ENCODE assay signal across 8 cellular contexts in the genomic region with DNA sequence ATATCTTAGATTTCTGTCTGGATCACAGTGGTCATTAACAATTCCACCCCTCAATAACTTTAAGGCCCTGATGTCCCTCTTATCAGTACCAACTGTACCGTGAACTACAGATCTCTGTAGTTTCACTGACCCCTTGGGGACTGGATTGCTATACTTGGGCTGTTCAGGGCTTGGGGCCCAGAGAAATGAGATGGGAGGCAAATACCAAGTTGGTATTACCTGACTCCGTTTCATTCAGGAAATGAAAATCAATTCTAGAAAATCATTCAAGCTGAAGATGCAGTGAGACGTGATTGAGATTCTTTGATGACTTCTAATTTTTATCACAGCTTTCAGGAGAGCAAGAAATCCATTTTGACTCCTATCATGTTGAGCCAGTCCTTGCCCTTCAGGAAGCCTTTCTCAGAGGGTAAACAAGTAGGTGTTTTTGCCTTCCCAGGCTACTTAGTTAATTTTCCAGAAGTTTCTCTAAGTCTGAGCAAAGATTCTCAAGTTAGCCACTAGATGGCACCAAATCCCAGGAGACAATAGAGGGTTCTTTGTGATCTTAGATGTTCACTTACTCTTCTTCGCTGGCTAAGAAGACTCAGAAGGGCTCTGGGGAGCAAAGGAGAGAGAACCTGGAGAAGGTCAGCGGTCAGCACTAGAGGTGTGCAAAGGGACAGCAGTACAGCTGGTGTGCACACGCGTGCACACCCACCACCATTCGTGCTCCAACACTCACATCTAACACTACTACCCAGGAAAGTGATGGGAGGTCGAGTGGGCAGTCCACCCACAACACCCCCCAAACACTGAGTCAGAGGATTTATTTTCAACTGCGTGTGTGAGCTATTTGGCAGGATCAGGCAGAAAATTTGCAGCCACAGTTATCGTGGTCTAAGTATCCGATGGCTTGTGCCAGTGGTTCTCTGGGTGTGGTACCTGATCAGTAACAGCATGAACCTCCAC. TPM values are rescaled to one million over a fixed set of nuclear protein-coding genes. Genes with fewer than 3 reads are reported as not detected.
A peak's percentile ranks its signal among the peaks of the same experiment; 100 is the strongest.
DNase-seq lines count a peak whose midpoint lies in the region; ATAC-seq, FAIRE-seq and TF ChIP-seq lines count a peak whose summit lies in the region.

No MANE protein-coding gene starts in this region.

- H3K4me1 ChIP-seq in mammary epithelial cell (ENCODE audit: insufficient read depth, low read length), result peaks cover 3% of the 10 kb centered on the region
- peaks cover 3 to 6% of the 10 kb centered on the region in 2 donors for H3K4me1 ChIP-seq in kidney (ENCODE audit: control insufficient read depth in 1 of 2, insufficient read depth in 1 of 2, low read depth in 1 of 2, low read length in 2 of 2)

- H3K9me3 ChIP-seq in mammary epithelial cell (replicated peaks; ENCODE audit: insufficient read depth, low read length) (no peaks in the 10 kb centered on the region), kidney (ENCODE audit: control insufficient read depth in 1 of 2, low read length in 2 of 2) (no peaks in the 10 kb centered on the region)

- peak; percentile 62 to 78 for TF ChIP-seq CTCF in mammary epithelial cell (conservative IDR thresholded peaks at IDR 0.05 in 1 of 2, IDR thresholded peaks at IDR 0.05 in 1 of 2; ENCODE audit: extremely low read depth in 1 of 2, insufficient read depth in 1 of 2, low read depth in 1 of 2, low read length in 2 of 2)
- peak; percentile 49 for TF ChIP-seq CTCF in kidney (IDR thresholded peaks at IDR 0.05; ENCODE audit: borderline replicate concordance, extremely low read depth, insufficient read depth)

- in situ Hi-C loops in mammary epithelial cell (cut with MboI; ENCODE audit: low sequenced_read_pairs in 2 of 2), result no loop called here

- H3K27ac ChIP-seq in mammary epithelial cell (ENCODE audit: insufficient read depth, low read depth, low read length) (no peak overlapping the region), kidney (ENCODE audit: low read depth in 2 of 2, low read length in 2 of 2) (peak overlapping the region; percentile 84 to 93)

- H3K27ac Mint-ChIP-seq in stimulated activated naive CD8-positive, alpha-beta T cell treated with anti-CD3 and anti-CD28 coated beads, Interleukin-15, Interleukin-2, amounts not matched to agents 100 ng/mL and 50 ng/mL, for 24 hours, result peak overlapping the region; percentile 93

- no peak for DNase-seq in activated CD4-positive, CD25-positive, alpha-beta regulatory T cell treated with anti-CD3 and anti-CD28 coated beads, Interleukin-2, amount 50 U/mL, for 72 hours
- peak; percentile 61 for DNase-seq in Jurkat, Clone E6-1 (ENCODE audit: low read depth, low spot score)
- DNase-seq in RPMI8226, result peak; percentile 63
- peak; percentile 53 for DNase-seq in mammary epithelial cell
- no peak for DNase-seq in kidney

- no peaks in the 10 kb centered on the region for H3K9me3 Mint-ChIP-seq in stimulated activated naive CD8-positive, alpha-beta T cell treated with anti-CD3 and anti-CD28 coated beads, Interleukin-15, Interleukin-2, amounts not matched to agents 100 ng/mL and 50 ng/mL, for 24 hours

- H3K27me3 Mint-ChIP-seq in stimulated activated naive CD8-positive, alpha-beta T cell treated with anti-CD3 and anti-CD28 coated beads, Interleukin-15, Interleukin-2, amounts not matched to agents 100 ng/mL and 50 ng/mL, for 24 hours, result no peaks in the 10 kb centered on the region

- H3K36me3 ChIP-seq in mammary epithelial cell (ENCODE audit: insufficient read depth, low read length) (peaks cover 5% of the 10 kb centered on the region), kidney (ENCODE audit: control insufficient read depth in 1 of 2, insufficient read depth in 2 of 2, low read length in 2 of 2) (peaks cover 0 to 18% of the 10 kb centered on the region in 2 donors)

- peak; percentile 71 for ATAC-seq in activated CD4-positive, CD25-positive, alpha-beta regulatory T cell treated with anti-CD3 and anti-CD28 coated beads, Interleukin-2, amount 50 U/mL, for 24 hours
- ATAC-seq in GM21576 (IDR thresholded peaks at IDR 0.05; ENCODE audit: unreplicated experiment), result peak; percentile 63

- H3K79me2 ChIP-seq in mammary epithelial cell (ENCODE audit: insufficient read depth, low read length), result peaks cover 25% of the 10 kb centered on the region

- 67% methylated on average over 7 of the region's 12 CpGs for WGBS in mammary epithelial cell (ENCODE audit: low coverage, missing lambda C conversion rate)

- H4K20me1 ChIP-seq in mammary epithelial cell (ENCODE audit: insufficient read depth, low read length), result no peaks in the 10 kb centered on the region

- no TSS peak for BruUV-seq in mammary epithelial cell (replicated peaks; lab: Mats Ljungman, UMichigan)

- CTCF ChIA-PET in mammary epithelial cell (lab: Charles Lee; ENCODE audit: low non-redundant PET), result no interaction called here

- H3K4me3 Mint-ChIP-seq in stimulated activated naive CD8-positive, alpha-beta T cell treated with anti-CD3 and anti-CD28 coated beads, Interleukin-15, Interleukin-2, amounts not matched to agents 100 ng/mL and 50 ng/mL, for 24 hours, result peak overlapping the region; percentile 20

- FAIRE-seq in kidney (lab: Jason Lieb, UNC), result peak; percentile 45

- no peak overlapping the region for H3K4me2 ChIP-seq in mammary epithelial cell (ENCODE audit: insufficient read depth, low read depth, low read length)

- H3K4me1 Mint-ChIP-seq in stimulated activated naive CD8-positive, alpha-beta T cell treated with anti-CD3 and anti-CD28 coated beads, Interleukin-15, Interleukin-2, amounts not matched to agents 100 ng/mL and 50 ng/mL, for 24 hours (ENCODE audit: low read depth), result peaks cover 68% of the 10 kb centered on the region

- H3K27me3 ChIP-seq in mammary epithelial cell (ENCODE audit: insufficient read depth, low read length), result no peaks in the 10 kb centered on the region

- intact Hi-C loops in mammary epithelial cell (cut with micrococcal nuclease) (loop anchor here (1.0 to 5.0 kb wide), 4 partner anchors 137 to 384 kb away; a partner anchor contains a TSS), kidney (cut with DNase I) (no loop called here)

- H3K9ac ChIP-seq in mammary epithelial cell (ENCODE audit: insufficient read depth, low read length) (no peak overlapping the region), kidney (ENCODE audit: low read length in 2 of 2) (peak overlapping the region; percentile 24 to 63)

- H2AFZ ChIP-seq in mammary epithelial cell (ENCODE audit: low read depth, low read length), result no peak overlapping the region

- H3K36me3 Mint-ChIP-seq in stimulated activated naive CD8-positive, alpha-beta T cell treated with anti-CD3 and anti-CD28 coated beads, Interleukin-15, Interleukin-2, amounts not matched to agents 100 ng/mL and 50 ng/mL, for 24 hours (ENCODE audit: low read depth), result peaks cover 18% of the 10 kb centered on the region

- H3K4me3 ChIP-seq in Jurkat, Clone E6-1 (ENCODE audit: low read length), result no peak overlapping the region
- H3K4me3 ChIP-seq in mammary epithelial cell (replicated peaks in 1 of 3; ENCODE audit: insufficient read depth in 1 of 3, low read depth in 2 of 3, low read length in 3 of 3) (no peak overlapping the region), kidney (ENCODE audit: low read length in 2 of 2) (no peak overlapping the region)

- dilution Hi-C loops in mammary epithelial cell (cut with HindIII; ENCODE audit: low sequenced_read_pairs), result no loop called here

RNA-seq across cellular contexts. Expression of a gene that starts 7.4 kb away (rescaled TPM):
- polyA plus RNA-seq in Jurkat, Clone E6-1 (2012; ENCODE audit: insufficient read depth, insufficient read length), result 51.7 TPM
- total RNA-seq in mammary epithelial cell (10 to 100 TPM; 49.1 to 51.2 TPM), kidney (79.5 TPM)
- polyA plus RNA-seq in mammary epithelial cell (29.6 TPM), kidney (ENCODE audit: insufficient read depth, low read depth, low replicate concordance) (68.1 TPM)
- 26.9 TPM for polyA minus RNA-seq in mammary epithelial cell

RNA-seq across cellular contexts. Expression of a gene that starts 7.7 kb away (rescaled TPM):
- polyA plus RNA-seq in Jurkat, Clone E6-1 (2012; ENCODE audit: insufficient read depth, insufficient read length), result 39.2 TPM
- total RNA-seq in mammary epithelial cell (10 to 100 TPM; 21.3 to 28.8 TPM), kidney (23.9 TPM)
- polyA plus RNA-seq in mammary epithelial cell (43.4 TPM), kidney (ENCODE audit: insufficient read depth, low read depth, low replicate concordance) (34.7 TPM)
- 75.7 TPM for polyA minus RNA-seq in mammary epithelial cell

RNA-seq across cellular contexts. Expression of a gene that starts 24.6 kb away (rescaled TPM):
- 1,971 TPM for polyA plus RNA-seq in Jurkat, Clone E6-1 (2012; ENCODE audit: insufficient read depth, insufficient read length)
- total RNA-seq in mammary epithelial cell, result 100 to 1,000 TPM; 288 to 293 TPM
- polyA plus RNA-seq in mammary epithelial cell, result 2,001 TPM
- 121 TPM for polyA minus RNA-seq in mammary epithelial cell
- total RNA-seq in kidney, result 148 TPM
- polyA plus RNA-seq in kidney (ENCODE audit: insufficient read depth, low read depth, low replicate concordance), result 1,711 TPM

RNA-seq across cellular contexts. Expression of a gene that starts 29.5 kb away (rescaled TPM):
- not detected for polyA plus RNA-seq in Jurkat, Clone E6-1 (2012; ENCODE audit: insufficient read depth, insufficient read length)
- total RNA-seq in mammary epithelial cell, result under 1 TPM in 1 of 2 donors, not detected in 1; under 0.01 TPM
- polyA plus RNA-seq in mammary epithelial cell, result not detected
- polyA minus RNA-seq in mammary epithelial cell, result not detected
- 13.9 TPM for total RNA-seq in kidney
- polyA plus RNA-seq in kidney (ENCODE audit: insufficient read depth, low read depth, low replicate concordance), result 0.77 TPM

Comparison
In these comparisons a context has a peak if more than half of its experiments do, and no peak if none do; other contexts are left out.
1. DNase-seq: peak in Jurkat, Clone E6-1 (single experiment), RPMI8226 (single experiment) and mammary epithelial cell (single experiment); none in activated CD4-positive, CD25-positive, alpha-beta regulatory T cell treated with anti-CD3 and anti-CD28 coated beads, Interleukin-2, amount 50 U/mL, for 72 hours (single experiment) and kidney (single experiment).